8 cellular contexts compared by ENCODE assay signal in genomic region chr18:48928787-48929186, GRCh38. TPM values are rescaled to one million over a fixed set of nuclear protein-coding genes. Genes with fewer than 3 reads are reported as not detected.
DNase-seq lines count a peak whose midpoint lies in the region; ATAC-seq and TF ChIP-seq lines count a peak whose summit lies in the region.

No MANE protein-coding gene starts in this region.

- H3K27me3 ChIP-seq in HL-60 (ENCODE audit: insufficient read depth, poor library complexity, severe bottlenecking) (no peaks in the 10 kb centered on the region), SK-N-SH (ENCODE audit: insufficient read depth) (no peaks in the 10 kb centered on the region), right cardiac atrium (ENCODE audit: control insufficient read depth, insufficient read depth) (no peaks in the 10 kb centered on the region)

- H3K4me3 ChIP-seq in HL-60 (replicated peaks; ENCODE audit: insufficient read depth, low read length) (no peak overlapping the region), SK-N-SH (ENCODE audit: low read depth in 2 of 2, low read length in 1 of 2) (0 out of 4 replicates have a peak overlapping the region, but pooled peaks of 1 of the 2 experiments have one; percentile 49), right cardiac atrium (ENCODE audit: low read length) (no peak overlapping the region)

- CTCF ChIA-PET in SK-N-SH (lab: Yijun Ruan, JAX), result interaction anchor here (0.9 to 1.8 kb wide), 4 partner anchors 9 to 310 kb away, joined by 3 to 5 read pairs (median 4); no protein-coding TSS in a partner anchor

- peaks cover 8 to 11% of the 10 kb centered on the region in 2 experiments for H3K36me3 ChIP-seq in SK-N-SH (replicated peaks in 1 of 2; ENCODE audit: control insufficient read depth in 1 of 2, insufficient read depth in 2 of 2, low read length in 1 of 2)

- H3K27ac ChIP-seq in HL-60 (replicated peaks) (peak overlapping the region; percentile 34), SK-N-SH (ENCODE audit: low read depth in 2 of 2, low read length in 1 of 2) (peak overlapping the region; percentile 91 to 93), right cardiac atrium (ENCODE audit: low read length) (peak overlapping the region; percentile 87)

- POLR2A ChIA-PET in SK-N-SH (lab: Yijun Ruan, JAX), result interaction anchor here (1.0 kb wide), 1 partner anchor 12 kb away, joined by 3 read pairs; no protein-coding TSS in a partner anchor

- H4K20me1 ChIP-seq in SK-N-SH (ENCODE audit: insufficient read depth), result peaks cover 95% of the 10 kb centered on the region

- H3K4me2 ChIP-seq in SK-N-SH, result peak overlapping the region; percentile 84

- peaks cover 99% of the 10 kb centered on the region for H3K79me2 ChIP-seq in SK-N-SH (ENCODE audit: insufficient read depth)

- DNase-seq in CMK (ENCODE audit: low read depth) (peak; percentile 55), HL-60 (ENCODE audit: low read depth in 1 of 2, low spot score in 1 of 2) (peak in 1 of 2 experiments; percentile 81), SK-N-SH (peak; percentile 73), right cardiac atrium (peak; percentile 77 to 90 (median 85)), AG08396 (ENCODE audit: low spot score) (no peak)
- DNase-seq in activated naive CD4-positive, alpha-beta T cell treated with anti-CD3 and anti-CD28 coated beads, Interleukin-2, amount 50 U/mL, for 72 hours (ENCODE audit: low spot score in 2 of 2), result peak; percentile 58 to 70
- peak in 3 of 4 experiments; percentile 36 to 54 (median 54) for DNase-seq in stimulated activated CD4-positive, alpha-beta T cell treated with anti-CD3 and anti-CD28 coated beads, Interleukin-1b, Interleukin-23, amount 100 ng/mL, for 24 hours (ENCODE audit: low read depth in 4 of 4, low spot score in 1 of 4)

- H3K9me2 ChIP-seq in SK-N-SH, result no peaks in the 10 kb centered on the region

- WGBS in SK-N-SH (ENCODE audit: low lambda C conversion rate), result 5% methylated on average over 4 of the region's 9 CpGs
- WGBS in right cardiac atrium, result 8% methylated on average over 9 of the region's 9 CpGs

- TF ChIP-seq RAD21 in SK-N-SH (IDR thresholded peaks at IDR 0.05; ENCODE audit: low read length), result 0 out of 2 replicates have a peak, but pooled peaks have one; percentile 10

- no peaks in the 10 kb centered on the region for H3K9me3 ChIP-seq in SK-N-SH
- H3K9me3 ChIP-seq in right cardiac atrium (ENCODE audit: control insufficient read depth, low read length), result no peaks in the 10 kb centered on the region

- intact Hi-C loops in right cardiac atrium (cut with DNase I), result loop anchor here in 1 of 4 donors (5.0 kb wide), 1 partner anchor 76 kb away; no protein-coding TSS in a partner anchor

- TF ChIP-seq CTCF in HL-60 (IDR thresholded peaks at IDR 0.05; ENCODE audit: insufficient read depth, low read length) (no peak), SK-N-SH (IDR thresholded peaks at IDR 0.05) (no peak)

- peak; percentile 73 for ATAC-seq in GM19468 (IDR thresholded peaks at IDR 0.05; ENCODE audit: extremely low read depth, unreplicated experiment)
- ATAC-seq in activated naive CD4-positive, alpha-beta T cell treated with anti-CD3 and anti-CD28 coated beads, Interleukin-2, amount 50 U/mL, for 72 hours, result peak; percentile 63 to 80
- ATAC-seq in right cardiac atrium, result peak; percentile 72 to 73

- peak overlapping the region; percentile 80 to 95 for H3K27ac Mint-ChIP-seq in activated naive CD4-positive, alpha-beta T cell treated with anti-CD3 and anti-CD28 coated beads, Interleukin-2, amount 50 U/mL, for 72 hours

- no peak overlapping the region for H2AFZ ChIP-seq in SK-N-SH (ENCODE audit: low read depth)

- H3K4me1 ChIP-seq in SK-N-SH (ENCODE audit: control insufficient read depth in 1 of 2, insufficient read depth in 2 of 2, low read depth in 1 of 2, low read length in 1 of 2) (peaks cover 94 to 97% of the 10 kb centered on the region in 2 experiments), right cardiac atrium (ENCODE audit: control insufficient read depth, insufficient read depth, low read length) (peaks cover 75% of the 10 kb centered on the region)

- no peaks in the 10 kb centered on the region for H3K9me3 Mint-ChIP-seq in activated naive CD4-positive, alpha-beta T cell treated with anti-CD3 and anti-CD28 coated beads, Interleukin-2, amount 50 U/mL, for 72 hours

- TF ChIP-seq EP300 in SK-N-SH (IDR thresholded peaks at IDR 0.05; ENCODE audit: borderline replicate concordance in 1 of 2, low read depth in 1 of 2, low read length in 1 of 2), result peak in 1 of 2 experiments; percentile 72; a peak in 1 of 4 replicates

- H3K9ac ChIP-seq in SK-N-SH, result peak overlapping the region; percentile 63; the same call in 1 of the 2 replicates

- H3F3A ChIP-seq in SK-N-SH (replicated peaks; ENCODE audit: insufficient read depth), result peaks cover 76% of the 10 kb centered on the region

- H3K36me3 Mint-ChIP-seq in activated naive CD4-positive, alpha-beta T cell treated with anti-CD3 and anti-CD28 coated beads, Interleukin-2, amount 50 U/mL, for 72 hours, result peaks cover 0 to 13% of the 10 kb centered on the region in 2 donors

TF ChIP-seq in SK-N-SH, 30 proteins besides CTCF, POLR2A, EP300 and RAD21:
- TF ChIP-seq TCF12 (IDR thresholded peaks at IDR 0.05) (peak; percentile 64), TAF1 (IDR thresholded peaks at IDR 0.05; ENCODE audit: borderline replicate concordance, low read depth, low read length) (0 out of 2 replicates have a peak, but pooled peaks have one; percentile 39), MAX (IDR thresholded peaks at IDR 0.05; ENCODE audit: low read depth) (peak; percentile 78), SMC3 (IDR thresholded peaks at IDR 0.05; ENCODE audit: low read depth, low read length) (peak; percentile 3; the same call in 1 of the 2 replicates), RXRA (IDR thresholded peaks at IDR 0.05; ENCODE audit: borderline replicate concordance, low read depth) (0 out of 2 replicates have a peak, but pooled peaks have one; percentile 50), RCOR1 (IDR thresholded peaks at IDR 0.05; ENCODE audit: low read length) (0 out of 2 replicates have a peak, but pooled peaks have one; percentile 15), PBX3 (IDR thresholded peaks at IDR 0.05) (peak; percentile 89), TEAD4 (IDR thresholded peaks at IDR 0.05; ENCODE audit: borderline replicate concordance, insufficient read depth) (peak; percentile 41; the same call in 1 of the 2 replicates), CHD2 (IDR thresholded peaks at IDR 0.05; ENCODE audit: low read length, partially characterized antibody) (no peak), EZH2phosphoT487 (IDR thresholded peaks at IDR 0.05; ENCODE audit: borderline replicate concordance, low read depth) (no peak), MXI1 (IDR thresholded peaks at IDR 0.05; ENCODE audit: low read depth, low read length) (0 out of 2 replicates have a peak, but pooled peaks have one; percentile 45), SIN3A (IDR thresholded peaks at IDR 0.05; ENCODE audit: borderline replicate concordance, low read depth, low read length) (no peak), NFIC (IDR thresholded peaks at IDR 0.05; ENCODE audit: borderline replicate concordance) (0 out of 2 replicates have a peak, but pooled peaks have one; percentile 20), GABPA (IDR thresholded peaks at IDR 0.05; ENCODE audit: low read depth) (0 out of 2 replicates have a peak, but pooled peaks have one; percentile 7)
TF ChIP-seq in SK-N-SH: peak in this region for 11.

RNA-seq across cellular contexts. Expression of gene SMAD7, which starts 22.0 kb away (rescaled TPM):
- polyA plus RNA-seq in SK-N-SH (2012; rRNA removed), result 19.1 and 20.0 TPM in 2 replicates
- polyA plus RNA-seq in SK-N-SH (2012; cell fraction: cytosol; rRNA removed), result 11.3 and 14.5 TPM in 2 replicates
- polyA plus RNA-seq in SK-N-SH (2012; cell fraction: nucleus; rRNA removed), result 15.2 and 26.8 TPM in 2 replicates
- 10 to 100 TPM; 13.4 to 14.6 TPM for total RNA-seq in activated naive CD4-positive, alpha-beta T cell treated with anti-CD3 and anti-CD28 coated beads, Interleukin-2, amount 50 U/mL, for 72 hours
- total RNA-seq in right cardiac atrium, result 10 to 100 TPM; 66.3 to 97.6 (median 94.3) TPM
- polyA plus RNA-seq in right cardiac atrium, result 34.8 TPM

Comparison
In these comparisons a context has a peak if more than half of its experiments do, and no peak if none do; other contexts are left out.
1. H3K27ac ChIP-seq: peak in every context shown above with its lines; median percentile 92 in SK-N-SH; 87 in right cardiac atrium; 34 in HL-60.
2. RNA of gene SMAD7, which starts 22.0 kb away (total RNA-seq): 66.3 to 97.6 TPM in right cardiac atrium; 13.4 to 14.6 TPM in activated naive CD4-positive, alpha-beta T cell treated with anti-CD3 and anti-CD28 coated beads, Interleukin-2, amount 50 U/mL, for 72 hours; every median in the first group is over 4 times any median in the second.
3. Peak in every context shown above with its lines, with median percentiles within 50 percentile points of each other: ATAC-seq.